Comparison of ENCODE assay signal across 20 cellular contexts in genomic region chr9:26983340-26983739, GRCh38. TPM values are rescaled to one million over a fixed set of nuclear protein-coding genes. Genes with fewer than 3 reads are reported as not detected.
DNase-seq lines count a peak whose midpoint lies in the region; ATAC-seq lines count a peak whose summit lies in the region.
"Had no signal": no experiment of that assay in that cellular context is flagged by ENCODE, and none has a peak within 500 bp of the region (broad histone marks: within the 10 kb centered on the region; RNA-seq: fewer than 3 reads in every experiment).

No MANE protein-coding gene starts in this region.

- H3K4me1 ChIP-seq in BLaER1 treated with 17β-estradiol and CSF1 and Interleukin-3, amounts not matched to agents 10 nM and 100 nM = peaks cover 0 to 15% (median 12%) of the 10 kb centered on the region in 10 experiments; a peak in 14 of 20 replicates
- H3K4me1 ChIP-seq: adrenal gland, thyroid gland had no signal

- H3K9ac ChIP-seq in BLaER1 treated with 17β-estradiol and CSF1 and Interleukin-3, amounts not matched to agents 10 nM and 100 nM = no peak overlapping the region

- intact Hi-C loops in left cardiac atrium (cut with DNase I) = no loop called here

- peaks cover 0 to 4% (median 0%) of the 10 kb centered on the region in 11 experiments; a peak in 3 of 22 replicates for H3K9me3 ChIP-seq in BLaER1 treated with 17β-estradiol and CSF1 and Interleukin-3, amounts not matched to agents 10 nM and 100 nM (replicated peaks in 1 of 11)
- H3K9me3 ChIP-seq: adrenal gland, thyroid gland had no signal

- H3K4me3 ChIP-seq in BLaER1 treated with 17β-estradiol and CSF1 and Interleukin-3, amounts not matched to agents 10 nM and 100 nM = no peak overlapping the region
- H3K4me3 ChIP-seq: adrenal gland, thyroid gland had no signal

- ATAC-seq in GM19025 (IDR thresholded peaks at IDR 0.05; ENCODE audit: low read depth, unreplicated experiment) (peak; percentile 44), HG02623 (IDR thresholded peaks at IDR 0.05; ENCODE audit: unreplicated experiment) (peak; percentile 61), HG03354 (IDR thresholded peaks at IDR 0.05; ENCODE audit: poor library complexity, severe bottlenecking, unreplicated experiment) (peak; percentile 89), left cardiac atrium (no peak)
- ATAC-seq: effector memory CD8-positive, alpha-beta T cell; left colon had no signal

- peak overlapping the region in 8 of 11 experiments; percentile 10 to 70 (median 39); a peak in 15 of 22 replicates for H3K4me2 ChIP-seq in BLaER1 treated with 17β-estradiol and CSF1 and Interleukin-3, amounts not matched to agents 10 nM and 100 nM

- H3K27me3 ChIP-seq in BLaER1 treated with 17β-estradiol and CSF1 and Interleukin-3, amounts not matched to agents 10 nM and 100 nM = no peaks in the 10 kb centered on the region
- H3K27me3 ChIP-seq: adrenal gland, thyroid gland had no signal

- H3K27ac ChIP-seq in BLaER1 treated with 17β-estradiol and CSF1 and Interleukin-3, amounts not matched to agents 10 nM and 100 nM = peak overlapping the region in 3 of 11 experiments; percentile 49 to 61 (median 59); a peak in 5 of 22 replicates
- H3K27ac ChIP-seq: adrenal gland, thyroid gland had no signal

- no peaks in the 10 kb centered on the region for H4K20me1 ChIP-seq in BLaER1 treated with 17β-estradiol and CSF1 and Interleukin-3, amounts not matched to agents 10 nM and 100 nM

- H3K36me3 ChIP-seq in BLaER1 treated with 17β-estradiol and CSF1 and Interleukin-3, amounts not matched to agents 10 nM and 100 nM = no peaks in the 10 kb centered on the region

- DNase-seq in stimulated activated CD4-positive, alpha-beta T cell treated with anti-CD3 and anti-CD28 coated beads, Interleukin-1b, Interleukin-23, amount 100 ng/mL, for 48 hours = no peak
- DNase-seq in NOMO-1 treated with DMSO at 0.1 percent for 48 hours (lab: John Stamatoyannopoulos, UW; ENCODE audit: unreplicated experiment) (no peak), left cardiac atrium (no peak), HK-2 (ENCODE audit: unreplicated experiment) (no peak)
- DNase-seq: activated CD8-positive, alpha-beta memory T cell treated with anti-CD3 and anti-CD28 coated beads for 24 hours; adrenal gland; effector memory CD8-positive, alpha-beta T cell; HFFc6; left colon; NCI-H2107; NCI-H748 treated with DMSO at 0.1 percent for 48 hours; SW 1271; thyroid gland had no signal

RNA-seq across cellular contexts. Expression of gene LRRC19, which starts 22.1 kb away (rescaled TPM):
- total RNA-seq in left cardiac atrium = not detected
- total RNA-seq: adrenal gland; CD4-positive, CD25-positive, alpha-beta regulatory T cell; Daoy; HFFc6; osteocyte; thyroid gland had no signal

RNA-seq across cellular contexts. Expression of gene IFT74, which starts 27.1 kb away (rescaled TPM):
- total RNA-seq in left cardiac atrium = 10 to 100 TPM in 1 of 2 donors, 1 to 10 TPM in 1; 7.8 to 11.4 TPM

RNA-seq across cellular contexts. Expression of gene PLAA, which starts 36.3 kb away (rescaled TPM):
- 10 to 100 TPM; 25.7 to 26.6 TPM for total RNA-seq in left cardiac atrium

Comparison
In these comparisons a context has a peak if more than half of its experiments do, and no peak if none do; other contexts are left out.
1. ATAC-seq: peak in GM19025 (single experiment), HG02623 (single experiment) and HG03354 (single experiment); none in left cardiac atrium (0 of 2).